Comparison of ENCODE assay signal across 23 cellular contexts in genomic region chr5:112436139-112436538, GRCh38.
"Had no signal": no experiment of that assay in that cellular context is flagged by ENCODE, and none has a peak within 500 bp of the region (broad histone marks: within the 10 kb centered on the region; RNA-seq: fewer than 3 reads in every experiment).

No MANE protein-coding gene starts in this region.

- H3K27ac ChIP-seq: breast epithelium, dorsolateral prefrontal cortex, esophagus squamous epithelium, psoas muscle, spleen, transverse colon had no signal

- H3K27me3 ChIP-seq: breast epithelium, esophagus squamous epithelium, transverse colon had no signal

- H3K4me1 ChIP-seq: breast epithelium, esophagus squamous epithelium, psoas muscle, spleen, transverse colon had no signal

- H3K27ac Mint-ChIP-seq: activated naive CD8-positive, alpha-beta T cell treated with anti-CD3 and anti-CD28 coated beads, Interleukin-2, amount 10 ng/mL, durations not matched to agents 7 days and 5 days; natural killer cell; stimulated activated naive B cell treated with anti-CD40 and anti-IgM and Interleukin-4, amounts not matched to agents 10 μg/mL and 1 μg/mL and 100 μg/mL, for 72 hours; T-helper 17 cell had no signal

- ATAC-seq: left colon; natural killer cell; psoas muscle; sciatic nerve; stimulated activated naive B cell treated with anti-CD40 and anti-IgM and Interleukin-4, amounts not matched to agents 10 μg/mL and 1 μg/mL and 100 μg/mL, for 72 hours; T-helper 17 cell had no signal

- H3K36me3 ChIP-seq: breast epithelium, esophagus squamous epithelium, spleen, transverse colon had no signal

- FAIRE-seq: endometrium, TTC549 had no signal

- H3K4me3 Mint-ChIP-seq: activated naive CD8-positive, alpha-beta T cell treated with anti-CD3 and anti-CD28 coated beads, Interleukin-2, amount 10 ng/mL, durations not matched to agents 7 days and 5 days; natural killer cell; stimulated activated naive B cell treated with anti-CD40 and anti-IgM and Interleukin-4, amounts not matched to agents 10 μg/mL and 1 μg/mL and 100 μg/mL, for 72 hours; T-helper 17 cell had no signal

- H3K9me3 Mint-ChIP-seq: activated naive CD8-positive, alpha-beta T cell treated with anti-CD3 and anti-CD28 coated beads, Interleukin-2, amount 10 ng/mL, durations not matched to agents 7 days and 5 days had no signal

- DNase-seq: activated CD4-positive, alpha-beta T cell treated with anti-CD3 and anti-CD28 coated beads for 1 hour; activated CD4-positive, alpha-beta T cell treated with anti-CD3 and anti-CD28 coated beads, Interleukin-2, amount 50 U/mL, for 48 hours; activated gamma-delta T cell treated with Interleukin-2 at 50 U/mL for 16 hours; activated naive CD8-positive, alpha-beta T cell treated with anti-CD3 and anti-CD28 coated beads, Interleukin-2, amount 10 ng/mL, durations not matched to agents 7 days and 5 days; activated T-cell treated with anti-CD3 and anti-CD28 coated beads, Interleukin-2, amount 50 U/mL, for 48 hours; aorta; dorsolateral prefrontal cortex; esophagus squamous epithelium; foreskin fibroblast; glutamatergic neuron; left colon; mammary epithelial cell; natural killer cell; spleen; stimulated activated CD4-positive, alpha-beta T cell treated with anti-CD3 and anti-CD28 coated beads, Interleukin-2, amount 100 ng/mL, for 24 hours; stimulated activated naive B cell treated with anti-CD40 and anti-IgM and Interleukin-4, amounts not matched to agents 10 μg/mL and 1 μg/mL and 100 μg/mL, for 72 hours; T-helper 17 cell; transverse colon had no signal

- H3K9me3 ChIP-seq: psoas muscle, transverse colon had no signal

- H3K4me1 Mint-ChIP-seq: activated naive CD8-positive, alpha-beta T cell treated with anti-CD3 and anti-CD28 coated beads, Interleukin-2, amount 10 ng/mL, durations not matched to agents 7 days and 5 days; stimulated activated naive B cell treated with anti-CD40 and anti-IgM and Interleukin-4, amounts not matched to agents 10 μg/mL and 1 μg/mL and 100 μg/mL, for 72 hours; T-helper 17 cell had no signal

- H3K4me3 ChIP-seq: breast epithelium, dorsolateral prefrontal cortex, esophagus squamous epithelium, psoas muscle, spleen, transverse colon had no signal

- H3K36me3 Mint-ChIP-seq: activated naive CD8-positive, alpha-beta T cell treated with anti-CD3 and anti-CD28 coated beads, Interleukin-2, amount 10 ng/mL, durations not matched to agents 7 days and 5 days had no signal
